In the genomic region with DNA sequence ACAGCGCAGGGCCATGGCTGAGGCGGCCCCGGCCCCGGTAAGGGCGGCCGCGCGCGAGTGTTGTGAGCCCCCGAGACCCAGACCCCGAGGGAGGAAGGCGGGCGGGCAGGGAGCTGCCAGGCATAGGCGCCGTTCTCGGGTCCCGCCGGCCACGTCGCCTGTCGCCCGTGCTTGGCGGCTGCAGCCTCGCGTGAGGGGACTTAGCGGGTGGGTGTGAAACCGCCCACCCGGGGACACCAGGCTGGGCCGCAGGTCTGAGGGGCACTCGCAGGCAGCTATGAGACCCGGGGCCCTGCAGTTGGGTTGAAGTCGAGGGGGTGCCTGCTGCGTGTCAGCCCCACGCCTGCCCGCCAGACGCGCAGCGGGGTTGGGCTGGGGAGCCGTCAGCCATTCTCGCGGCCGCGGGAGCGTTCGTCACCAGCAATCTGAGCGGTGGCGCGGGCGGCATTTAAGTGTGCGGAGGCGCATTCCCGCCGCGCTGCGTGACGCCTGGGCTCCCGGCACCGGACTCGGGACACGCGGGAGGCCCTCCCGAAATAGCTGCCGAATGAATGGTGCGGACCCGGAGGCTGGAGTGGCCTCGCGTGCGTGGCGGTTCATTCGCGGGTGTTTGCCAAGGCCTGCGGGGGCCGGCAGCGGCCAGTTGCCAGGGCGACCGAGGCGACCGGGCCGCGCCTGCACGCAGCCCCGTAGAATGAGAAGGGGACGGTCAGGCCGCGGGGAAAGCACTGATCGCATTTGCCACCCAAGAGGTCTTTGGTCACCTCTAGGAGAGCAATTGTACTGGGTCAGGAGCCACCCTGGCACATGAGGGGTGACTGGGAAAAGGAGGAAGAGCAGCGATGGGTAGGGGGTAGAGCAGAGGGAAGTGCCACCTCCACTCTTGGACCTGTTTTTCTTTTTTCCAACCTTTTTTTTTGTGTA, we compare ENCODE assay signal across 8 cellular contexts. TPM values are rescaled to one million over a fixed set of nuclear protein-coding genes. Genes with fewer than 3 reads are reported as not detected.
DNase-seq lines count a peak whose midpoint lies in the region; ATAC-seq, FAIRE-seq and TF ChIP-seq lines count a peak whose summit lies in the region.

No MANE protein-coding gene starts in this region.

- H3K4me1 ChIP-seq in DOHH2 (ENCODE audit: control insufficient read depth, low read length) (peaks cover 34% of the 10 kb centered on the region), HUES6 (ENCODE audit: control insufficient read depth, insufficient read depth, low read length) (peaks cover 43% of the 10 kb centered on the region), K562 (replicated peaks in 1 of 2; ENCODE audit: control insufficient read depth in 2 of 2, insufficient read depth in 2 of 2, low read length in 2 of 2) (peaks cover 16 to 40% of the 10 kb centered on the region in 2 experiments; a peak in 3 of 5 replicates), gastrocnemius medialis (peaks cover 6 to 13% of the 10 kb centered on the region in 2 donors)

- peaks cover 24% of the 10 kb centered on the region for H3K36me3 ChIP-seq in DOHH2 (ENCODE audit: control insufficient read depth, low read length)
- H3K36me3 ChIP-seq in HUES6 (ENCODE audit: control insufficient read depth, insufficient read depth, low read length) = peaks cover 19% of the 10 kb centered on the region
- H3K36me3 ChIP-seq in K562 (ENCODE audit: control insufficient read depth, insufficient read depth, low read length) = peaks cover 16% of the 10 kb centered on the region; the same call in 2 of the 3 replicates
- no peaks in the 10 kb centered on the region for H3K36me3 ChIP-seq in gastrocnemius medialis

- no peaks in the 10 kb centered on the region for H4K20me1 ChIP-seq in DOHH2 (ENCODE audit: control insufficient read depth, insufficient read depth, low read depth, low read length)
- peaks cover 4% of the 10 kb centered on the region; the same call in 1 of the 2 replicates for H4K20me1 ChIP-seq in K562 (replicated peaks; ENCODE audit: control insufficient read depth, insufficient read depth, low read length)

- TSS peak; percentile 48 for BruUV-seq in K562 (replicated peaks; lab: Mats Ljungman, UMichigan)

- H3K79me2 ChIP-seq in DOHH2 (ENCODE audit: control insufficient read depth, low read length) = peaks cover 91% of the 10 kb centered on the region
- peaks cover 62% of the 10 kb centered on the region for H3K79me2 ChIP-seq in K562 (ENCODE audit: control insufficient read depth, insufficient read depth, low read length)

- TF ChIP-seq POLR2A in K562 (conservative IDR thresholded peaks at IDR 0.05) (peak; percentile 51), gastrocnemius medialis (IDR thresholded peaks at IDR 0.05) (no peak)

- H2AFZ ChIP-seq in K562 (ENCODE audit: low read depth, low read length) = peak overlapping the region; percentile 98

- intact Hi-C loops in K562 (cut with micrococcal nuclease) = loop anchor here (1.0 to 5.0 kb wide), 2 partner anchors 22 to 161 kb away; partner anchors contain the start of gene ZNF425
- intact Hi-C loops in gastrocnemius medialis (cut with DNase I; ENCODE audit: low total_unique reads) = loop anchor here (1.0 to 2.0 kb wide), 3 partner anchors 22 to 91 kb away; partner anchors contain the start of genes ZNF212, ZNF425 and ZNF786

- no peaks in the 10 kb centered on the region for H3K9me1 ChIP-seq in K562 (ENCODE audit: control insufficient read depth, insufficient read depth, low read length)

- WGBS in K562 (ENCODE audit: insufficient coverage, low coverage, missing lambda C conversion rate) = under 1% methylated on average over 87 of the region's 87 CpGs

- in situ Hi-C loops in K562 (cut with MboI) (no loop called here), gastrocnemius medialis (cut with MboI; ENCODE audit: low sequenced_read_pairs in 4 of 4) (no loop called here)

- peak; percentile 33 for ATAC-seq in GM21526 (IDR thresholded peaks at IDR 0.05; ENCODE audit: low FRiP score, unreplicated experiment)
- peak; percentile 66 for ATAC-seq in K562
- ATAC-seq in gastrocnemius medialis = peak; percentile 63 to 66

- H3K4me3 ChIP-seq in DOHH2 (ENCODE audit: low read length) (peak overlapping the region; percentile 72), HUES6 (ENCODE audit: low read depth, low read length) (peak overlapping the region; percentile 88), K562 (peak overlapping the region; percentile 88), iPS-11a (ENCODE audit: low read depth, low read length) (peak overlapping the region; percentile 93), gastrocnemius medialis (peak overlapping the region; percentile 76 to 98 (median 94))

- POLR2A ChIA-PET in K562 (lab: Yijun Ruan, JAX) = interaction anchor here (0.6 to 3.4 kb wide), 13 partner anchors 11 to 93 kb away, joined by 3 to 34 read pairs (median 3); partner anchors contain the start of genes ZNF282 and ZNF425

- peak; percentile 65 for DNase-seq in T-helper 9 cell
- DNase-seq in K562 (ENCODE audit: extremely low read depth in 1 of 4, low spot score in 3 of 4) = peak; percentile 71 to 79 (median 76)
- peak; percentile 14 to 27 for DNase-seq in gastrocnemius medialis
- no peak for DNase-seq in SKM-1 treated with dmso at 0.1 percent for 144 hours (lab: John Stamatoyannopoulos, UW; ENCODE audit: unreplicated experiment)

- peaks cover 31% of the 10 kb centered on the region for H3F3A ChIP-seq in DOHH2 (ENCODE audit: control insufficient read depth, insufficient read depth)

- H3K27ac ChIP-seq in DOHH2 (ENCODE audit: low read depth, low read length) (peak overlapping the region; percentile 92), HUES6 (ENCODE audit: low read depth, low read length) (peak overlapping the region; percentile 95), K562 (ENCODE audit: extremely low read depth, low read depth, low read length) (peak overlapping the region; percentile 82), gastrocnemius medialis (peak overlapping the region; percentile 85 to 96 (median 92))

- TF ChIP-seq RAD21 in K562 (CRISPR knock-in tag; conservative IDR thresholded peaks at IDR 0.05 in 1 of 2, IDR thresholded peaks at IDR 0.05 in 1 of 2) = no peak

- H3K9me2 ChIP-seq in DOHH2 (replicated peaks; ENCODE audit: control insufficient read depth, low read length) = no peaks in the 10 kb centered on the region

- FAIRE-seq in K562 (lab: Jason Lieb, UNC) = no peak

- peak overlapping the region; percentile 91 for H3K4me2 ChIP-seq in DOHH2 (ENCODE audit: low read length)
- peak overlapping the region; percentile 82 for H3K4me2 ChIP-seq in K562 (ENCODE audit: insufficient read depth, low read length)

- H3K27me3 ChIP-seq in DOHH2 (ENCODE audit: control insufficient read depth, low read length) (no peaks in the 10 kb centered on the region), HUES6 (ENCODE audit: control insufficient read depth, insufficient read depth, low read length) (no peaks in the 10 kb centered on the region), K562 (ENCODE audit: control insufficient read depth in 2 of 2, insufficient read depth in 2 of 2, low read length in 2 of 2) (no peaks in the 10 kb centered on the region), gastrocnemius medialis (no peaks in the 10 kb centered on the region)

- TF ChIP-seq CTCF in DOHH2 (IDR thresholded peaks at IDR 0.05; ENCODE audit: low read depth, low read length, poor library complexity, severe bottlenecking) (peak; percentile 8), K562 (IDR thresholded peaks at IDR 0.05 in 2 of 3, conservative IDR thresholded peaks at IDR 0.05 in 1 of 3; ENCODE audit: insufficient read depth in 2 of 3, low read depth in 1 of 3, low read length in 3 of 3) (no peak), gastrocnemius medialis (IDR thresholded peaks at IDR 0.05 in 4 of 5, conservative IDR thresholded peaks at IDR 0.05 in 1 of 5) (no peak)

- TF ChIP-seq EP300 in K562 (IDR thresholded peaks at IDR 0.05; ENCODE audit: low read length) = no peak

- H3K9me3 ChIP-seq in DOHH2 (ENCODE audit: control insufficient read depth, insufficient read depth, low read length) (no peaks in the 10 kb centered on the region), HUES6 (ENCODE audit: control insufficient read depth, insufficient read depth, low read depth, low read length) (no peaks in the 10 kb centered on the region), K562 (replicated peaks; ENCODE audit: control insufficient read depth, insufficient read depth, low read depth, low read length) (no peaks in the 10 kb centered on the region), gastrocnemius medialis (no peaks in the 10 kb centered on the region)

- CTCF ChIA-PET in K562 (lab: Yijun Ruan, JAX; ENCODE audit: low intra/inter-chr PET ratio) = interaction anchor here (0.6 to 3.0 kb wide), 4 partner anchors 20 to 254 kb away, joined by 3 to 23 read pairs (median 5); partner anchors contain the start of gene ZNF425

- H3K9ac ChIP-seq in HUES6 (ENCODE audit: low read length) (peak overlapping the region; percentile 96), K562 (ENCODE audit: insufficient read depth in 1 of 2, low read depth in 2 of 2, low read length in 2 of 2) (peak overlapping the region; percentile 79 to 94)

RNA-seq across cellular contexts. Expression of gene ZNF398, which starts 0.7 kb away (rescaled TPM):
- 26.1 and 33.2 TPM in 2 replicates for total RNA-seq in K562 (2011; cell fraction: chromatin; rRNA removed; ENCODE audit: low replicate concordance)
- total RNA-seq in K562 (2011; cell fraction: nucleolus; rRNA removed) = 19.9 and 24.3 TPM in 2 replicates
- total RNA-seq in K562 (2011; cell fraction: nucleoplasm; rRNA removed) = 23.0 and 28.4 TPM in 2 replicates
- 10.4 and 15.0 TPM in 2 replicates for total RNA-seq in K562 (2014; rRNA removed)
- total RNA-seq in K562 (2014; rRNA removed; fragmentation: Illumina TruSeq; extraction: Trizol) = 10.8 and 12.3 TPM in 2 replicates
- 14.3 and 14.7 TPM in 2 replicates for total RNA-seq in K562 (2015; rRNA removed; fragmentation: Illumina TruSeq; extraction: Trizol)
- total RNA-seq in K562 (2021) = 17.1 and 18.6 TPM in 2 replicates
- polyA plus RNA-seq in K562 (2011; rRNA removed) = 8.2 and 14.7 TPM in 2 replicates
- 11.3 and 15.9 TPM in 2 replicates for polyA plus RNA-seq in K562 (2011; cell fraction: cytosol; rRNA removed)
- 16.7 and 19.8 TPM in 2 replicates for polyA plus RNA-seq in K562 (2011; cell fraction: nucleus; rRNA removed)
- polyA plus RNA-seq in K562 (2012) = 9.9 and 10.0 TPM in 2 replicates
- polyA plus RNA-seq in K562 (2014; fragmentation: Illumina TruSeq; extraction: Trizol) = 10.8 and 10.9 TPM in 2 replicates
- 1 to 10 TPM; 4.0 to 4.4 TPM for polyA plus RNA-seq in K562 (2014; fragmentation: Nextera tagmentation; extraction: Ambion mirVana)
- polyA plus RNA-seq in K562 (2014; rRNA removed) = 8.2 and 8.8 TPM in 2 replicates
- 19.2 and 27.6 TPM in 2 replicates for polyA minus RNA-seq in K562 (2011; rRNA and poly(A)+ RNA removed)
- 13.0 and 15.8 TPM in 2 replicates for polyA minus RNA-seq in K562 (2011; cell fraction: cytosol; rRNA and poly(A)+ RNA removed)
- 17.2 and 25.7 TPM in 2 replicates for polyA minus RNA-seq in K562 (2011; cell fraction: nucleus; rRNA and poly(A)+ RNA removed)
- 10 to 100 TPM; 12.8 to 19.9 (median 15.0) TPM for total RNA-seq in gastrocnemius medialis

RNA-seq across cellular contexts. Expression of gene ZNF425, which starts 21.9 kb away (rescaled TPM):
- total RNA-seq in K562 (2011; cell fraction: chromatin; rRNA removed; ENCODE audit: low replicate concordance) = 0.62 and 1.0 TPM in 2 replicates
- 0.50 and 0.66 TPM in 2 replicates for total RNA-seq in K562 (2011; cell fraction: nucleolus; rRNA removed)
- 0.66 TPM in 1 of 2 replicates, not detected in the other for total RNA-seq in K562 (2011; cell fraction: nucleoplasm; rRNA removed)
- total RNA-seq in K562 (2014; rRNA removed) (0.37 and 0.59 TPM in 2 replicates), K562 (2014; rRNA removed; fragmentation: Illumina TruSeq; extraction: Trizol) (0.36 and 0.48 TPM in 2 replicates), K562 (2015; rRNA removed; fragmentation: Illumina TruSeq; extraction: Trizol) (0.80 and 0.87 TPM in 2 replicates), K562 (2021) (0.49 and 0.66 TPM in 2 replicates), gastrocnemius medialis (1 to 10 TPM; 1.2 to 3.2 (median 1.5) TPM)
- polyA plus RNA-seq in K562 (2011; rRNA removed) (0.54 and 0.79 TPM in 2 replicates), K562 (2014; fragmentation: Illumina TruSeq; extraction: Trizol) (0.36 and 0.83 TPM in 2 replicates), K562 (2014; fragmentation: Nextera tagmentation; extraction: Ambion mirVana) (under 1 TPM; 0.03 to 0.31 TPM), K562 (2014; rRNA removed) (0.65 and 0.89 TPM in 2 replicates)
- 0.57 and 0.91 TPM in 2 replicates for polyA plus RNA-seq in K562 (2011; cell fraction: cytosol; rRNA removed)
- 0.20 and 0.22 TPM in 2 replicates for polyA plus RNA-seq in K562 (2011; cell fraction: nucleus; rRNA removed)
- 0.57 and 0.79 TPM in 2 replicates for polyA plus RNA-seq in K562 (2012)
- polyA minus RNA-seq in K562 (2011; rRNA and poly(A)+ RNA removed) = 0.49 and 1.3 TPM in 2 replicates
- 1.5 TPM in 1 of 2 replicates, not detected in the other for polyA minus RNA-seq in K562 (2011; cell fraction: cytosol; rRNA and poly(A)+ RNA removed)
- 0.56 and 0.94 TPM in 2 replicates for polyA minus RNA-seq in K562 (2011; cell fraction: nucleus; rRNA and poly(A)+ RNA removed)

RNA-seq across cellular contexts. Expression of gene ZNF282, which starts 47.4 kb away (rescaled TPM):
- total RNA-seq in K562 (2011; cell fraction: chromatin; rRNA removed; ENCODE audit: low replicate concordance) = 64.6 and 106 TPM in 2 replicates
- 55.3 and 74.2 TPM in 2 replicates for total RNA-seq in K562 (2011; cell fraction: nucleolus; rRNA removed)
- 39.4 and 48.6 TPM in 2 replicates for total RNA-seq in K562 (2011; cell fraction: nucleoplasm; rRNA removed)
- total RNA-seq in K562 (2014; rRNA removed) (32.7 and 38.1 TPM in 2 replicates), K562 (2014; rRNA removed; fragmentation: Illumina TruSeq; extraction: Trizol) (11.2 and 13.2 TPM in 2 replicates), K562 (2015; rRNA removed; fragmentation: Illumina TruSeq; extraction: Trizol) (19.0 and 20.0 TPM in 2 replicates), K562 (2021) (54.6 and 58.6 TPM in 2 replicates), gastrocnemius medialis (10 to 100 TPM; 16.8 to 24.1 (median 23.0) TPM)
- polyA plus RNA-seq in K562 (2011; rRNA removed) (13.2 and 23.4 TPM in 2 replicates), K562 (2014; fragmentation: Illumina TruSeq; extraction: Trizol) (17.4 and 25.2 TPM in 2 replicates), K562 (2014; fragmentation: Nextera tagmentation; extraction: Ambion mirVana) (1 to 10 TPM in 1 of 2 experiments, under 1 TPM in 1; 0.76 to 1.3 TPM), K562 (2014; rRNA removed) (25.5 and 37.8 TPM in 2 replicates)
- 19.3 and 29.6 TPM in 2 replicates for polyA plus RNA-seq in K562 (2011; cell fraction: cytosol; rRNA removed)
- polyA plus RNA-seq in K562 (2011; cell fraction: nucleus; rRNA removed) = 33.7 and 56.0 TPM in 2 replicates
- 27.1 and 39.5 TPM in 2 replicates for polyA plus RNA-seq in K562 (2012)
- 18.7 and 25.1 TPM in 2 replicates for polyA minus RNA-seq in K562 (2011; rRNA and poly(A)+ RNA removed)
- polyA minus RNA-seq in K562 (2011; cell fraction: cytosol; rRNA and poly(A)+ RNA removed) = 23.8 and 33.7 TPM in 2 replicates
- 27.5 and 33.3 TPM in 2 replicates for polyA minus RNA-seq in K562 (2011; cell fraction: nucleus; rRNA and poly(A)+ RNA removed)

RNA-seq across cellular contexts. Expression of gene ZNF786, which starts 57.5 kb away (rescaled TPM):
- 6.3 and 10.7 TPM in 2 replicates for total RNA-seq in K562 (2011; cell fraction: chromatin; rRNA removed; ENCODE audit: low replicate concordance)
- total RNA-seq in K562 (2011; cell fraction: nucleolus; rRNA removed) = 6.3 and 9.2 TPM in 2 replicates
- total RNA-seq in K562 (2011; cell fraction: nucleoplasm; rRNA removed) = 4.2 and 5.9 TPM in 2 replicates
- total RNA-seq in K562 (2014; rRNA removed) (5.4 and 5.6 TPM in 2 replicates), K562 (2014; rRNA removed; fragmentation: Illumina TruSeq; extraction: Trizol) (1.8 and 2.2 TPM in 2 replicates), K562 (2015; rRNA removed; fragmentation: Illumina TruSeq; extraction: Trizol) (3.6 and 3.9 TPM in 2 replicates), K562 (2021) (4.0 and 4.6 TPM in 2 replicates), gastrocnemius medialis (1 to 10 TPM; 1.9 to 6.1 (median 2.7) TPM)
- polyA plus RNA-seq in K562 (2011; rRNA removed) (2.6 and 3.0 TPM in 2 replicates), K562 (2014; fragmentation: Illumina TruSeq; extraction: Trizol) (2.3 and 2.9 TPM in 2 replicates), K562 (2014; fragmentation: Nextera tagmentation; extraction: Ambion mirVana) (under 1 TPM; 0.31 to 0.49 TPM), K562 (2014; rRNA removed) (3.1 and 3.2 TPM in 2 replicates)
- 2.4 and 5.0 TPM in 2 replicates for polyA plus RNA-seq in K562 (2011; cell fraction: cytosol; rRNA removed)
- 2.1 and 4.0 TPM in 2 replicates for polyA plus RNA-seq in K562 (2011; cell fraction: nucleus; rRNA removed)
- 2.8 TPM in 2 replicates for polyA plus RNA-seq in K562 (2012)
- polyA minus RNA-seq in K562 (2011; rRNA and poly(A)+ RNA removed) = 4.5 and 5.3 TPM in 2 replicates
- polyA minus RNA-seq in K562 (2011; cell fraction: cytosol; rRNA and poly(A)+ RNA removed) = 4.0 and 4.7 TPM in 2 replicates
- 4.2 and 5.1 TPM in 2 replicates for polyA minus RNA-seq in K562 (2011; cell fraction: nucleus; rRNA and poly(A)+ RNA removed)
